In the genomic region with DNA sequence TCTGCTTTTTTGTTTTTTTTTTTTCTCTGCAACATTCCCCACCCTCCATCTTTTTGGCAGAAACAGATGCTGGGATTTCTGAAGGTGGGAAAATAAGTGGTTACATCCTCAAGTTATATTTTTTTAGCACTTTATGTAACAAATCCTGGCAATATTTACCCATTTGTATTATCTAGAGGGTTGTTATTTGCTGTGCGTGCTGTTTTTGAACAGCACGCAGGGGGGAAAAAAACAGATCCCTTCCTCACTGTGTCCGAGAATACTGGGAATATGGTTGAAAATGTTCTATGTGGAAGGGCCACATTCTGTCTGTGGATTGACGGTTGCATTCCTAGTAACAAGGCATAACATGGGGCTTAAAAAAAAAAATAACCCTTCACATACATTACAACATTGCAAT, we compare ENCODE assay signal across 11 cellular contexts.
"Had no signal": no experiment of that assay in that cellular context is flagged by ENCODE, and none has a peak within 500 bp of the region (broad histone marks: within the 10 kb centered on the region; RNA-seq: fewer than 3 reads in every experiment).

No MANE protein-coding gene starts in this region.

- FAIRE-seq: H1, H54 had no signal

- H2AFZ ChIP-seq: GM23248, GM23338 had no signal

- H3K36me3 ChIP-seq: HAP-1 had no signal

- H3K4me1 ChIP-seq: HAP-1 had no signal

- ATAC-seq: GM23338, HCT116 had no signal

- DNase-seq: GM23248, GOT3, H7, H9, HCEC 1CT, HFFc6 had no signal

- H3K4me3 ChIP-seq: GM23248, GM23338, HAP-1 had no signal

- H3K27ac ChIP-seq: GM23248 had no signal

- H3K4me2 ChIP-seq: GM23338 had no signal

- H3K9ac ChIP-seq: GM23248 had no signal
